In genomic region chr12:47905313-47905730, GRCh38 we compare ENCODE assay signal across 8 cellular contexts. TPM values are rescaled to one million over a fixed set of nuclear protein-coding genes. Genes with fewer than 3 reads are reported as not detected.
DNase-seq lines count a peak whose midpoint lies in the region; ATAC-seq and TF ChIP-seq lines count a peak whose summit lies in the region.

No MANE protein-coding gene starts in this region.

- DNase-seq in DMS53 treated with DMSO at 0.1 percent for 48 hours (lab: John Stamatoyannopoulos, UW; ENCODE audit: unreplicated experiment) (peak; percentile 97), adrenal gland (peak; percentile 47 to 74 (median 58)), foreskin melanocyte (no peak), GM19240 (ENCODE audit: insufficient read length, low spot score) (no peak)
- peak; percentile 10 for DNase-seq in stimulated activated CD8-positive, alpha-beta memory T cell treated with anti-CD3 and anti-CD28 coated beads, Interleukin-12 subunit alpha, Interleukin-12 subunit beta, amount 100 ng/mL, for 1 hour (ENCODE audit: low read depth)

- intact Hi-C loops in adrenal gland (cut with DNase I), result loop anchor here in 1 of 2 donors (5.0 kb wide), 1 partner anchor 47 kb away; no protein-coding TSS in a partner anchor

- H3K4me3 ChIP-seq in KMS-11 (IDR thresholded peaks at IDR 0.05; ENCODE audit: insufficient read depth, low read depth, low read length) (no peak overlapping the region), adrenal gland (peak overlapping the region in 3 of 4 donors; percentile 11 to 84 (median 59)), iPS-18c (ENCODE audit: insufficient read depth, low read depth, low read length) (peak overlapping the region; percentile 69)

- no peaks in the 10 kb centered on the region; the same call in 1 of the 2 replicates for H3K79me2 ChIP-seq in KMS-11 (ENCODE audit: insufficient read depth, low read depth)

- TF ChIP-seq CTCF in KMS-11 (conservative IDR thresholded peaks at IDR 0.05; ENCODE audit: low read depth, low read length), result no peak
- TF ChIP-seq CTCF in adrenal gland (IDR thresholded peaks at IDR 0.05), result peak in 4 of 6 experiments; percentile 15 to 35 (median 25)

- no peaks in the 10 kb centered on the region; the same call in 1 of the 2 replicates for H3K27me3 ChIP-seq in KMS-11 (ENCODE audit: insufficient read depth, low read depth)
- H3K27me3 ChIP-seq in adrenal gland, result no peaks in the 10 kb centered on the region

- H3K36me3 ChIP-seq in KMS-11 (ENCODE audit: insufficient read depth) (no peaks in the 10 kb centered on the region), adrenal gland (replicated peaks in 1 of 2) (no peaks in the 10 kb centered on the region)

- no peak overlapping the region for H3K9ac ChIP-seq in KMS-11

- TF ChIP-seq POLR2A in adrenal gland (IDR thresholded peaks at IDR 0.05), result no peak

- ATAC-seq in GM21367 (IDR thresholded peaks at IDR 0.05; ENCODE audit: unreplicated experiment), result peak; percentile 23

- H3K4me1 ChIP-seq in KMS-11 (ENCODE audit: low read depth, poor library complexity, severe bottlenecking), result peaks cover 29% of the 10 kb centered on the region
- H3K4me1 ChIP-seq in adrenal gland (replicated peaks in 1 of 2), result peaks cover 21 to 38% of the 10 kb centered on the region in 2 donors

- no peaks in the 10 kb centered on the region for H3K9me3 ChIP-seq in adrenal gland (replicated peaks in 1 of 3)
- H3K9me3 ChIP-seq in iPS-18c (ENCODE audit: control insufficient read depth, insufficient read depth, low read length), result peaks cover 2% of the 10 kb centered on the region

- whole genome bisulfite sequencing in adrenal gland, 4 donors, result 0 to 2% (median 1%) methylated on average over 3 to 34 of the region's 34 CpGs

- H2AFZ ChIP-seq in KMS-11 (ENCODE audit: low read depth), result peak overlapping the region; percentile 56; the same call in 1 of the 2 replicates

- no peaks in the 10 kb centered on the region for H4K20me1 ChIP-seq in KMS-11 (ENCODE audit: insufficient read depth)

- peak overlapping the region; percentile 45; the same call in 1 of the 2 replicates for H3K4me2 ChIP-seq in KMS-11

- no peak overlapping the region for H3K27ac ChIP-seq in KMS-11
- H3K27ac ChIP-seq in adrenal gland, result peak overlapping the region in 2 of 5 donors; percentile 57 to 89

RNA-seq across cellular contexts. Expression of gene VDR, which starts 0.5 kb away (rescaled TPM):
- 10 to 100 TPM in 7 of 8 donors, 1 to 10 TPM in 1; 6.9 to 80.1 (median 19.7) TPM for total RNA-seq in adrenal gland
- polyA plus RNA-seq in adrenal gland, result 10 to 100 TPM in 2 of 3 donors, 1 to 10 TPM in 1; 7.5 to 64.7 (median 15.8) TPM

RNA-seq across cellular contexts. Expression of gene TMEM106C, which starts 58.1 kb away (rescaled TPM):
- 100 to 1,000 TPM in 2 of 8 donors, 10 to 100 TPM in 6; 28.8 to 119 (median 56.8) TPM for total RNA-seq in adrenal gland
- 10 to 100 TPM; 24.6 to 51.6 (median 31.5) TPM for polyA plus RNA-seq in adrenal gland

Comparison
In these comparisons a context has a peak if more than half of its experiments do, and no peak if none do; other contexts are left out.
1. DNase-seq: peak in DMS53 treated with DMSO at 0.1 percent for 48 hours (single experiment), adrenal gland (7 of 7) and stimulated activated CD8-positive, alpha-beta memory T cell treated with anti-CD3 and anti-CD28 coated beads, Interleukin-12 subunit alpha, Interleukin-12 subunit beta, amount 100 ng/mL, for 1 hour (single experiment); none in foreskin melanocyte (single experiment) and GM19240 (single experiment).